In genomic region chr14:93969082-93969828, GRCh38 we compare ENCODE assay signal across 11 cellular contexts. TPM values are rescaled to one million over a fixed set of nuclear protein-coding genes. Genes with fewer than 3 reads are reported as not detected.
A peak's percentile ranks its signal among the peaks of the same experiment; 100 is the strongest.
DNase-seq lines count a peak whose midpoint lies in the region; ATAC-seq and TF ChIP-seq lines count a peak whose summit lies in the region.
"Had no signal": no experiment of that assay in that cellular context is flagged by ENCODE, and none has a peak within 500 bp of the region (broad histone marks: within the 10 kb centered on the region; RNA-seq: fewer than 3 reads in every experiment).

No MANE protein-coding gene starts in this region.

- no peaks in the 10 kb centered on the region for H3K9me3 Mint-ChIP-seq in activated T-helper 2 cell treated with anti-CD3 and anti-CD28 coated beads, Interferon-gamma antibody, Interleukin-2, Interleukin-4, amounts not matched to agents 10 μg/mL and 5 μg/mL and 100 μg/mL, durations not matched to agents 14 hours and 24 hours and 36 hours
- no peaks in the 10 kb centered on the region for H3K9me3 Mint-ChIP-seq in neural progenitor cell

- H3K4me3 ChIP-seq in DOHH2 (ENCODE audit: low read length) (peak overlapping the region; percentile 69), neural progenitor cell (no peak overlapping the region), testis (no peak overlapping the region), HAP-1 (no peak overlapping the region)
- H3K4me3 ChIP-seq: pancreas had no signal

- H4K20me1 ChIP-seq in DOHH2 (ENCODE audit: control insufficient read depth, insufficient read depth, low read depth, low read length) (no peaks in the 10 kb centered on the region), neural progenitor cell (ENCODE audit: low read depth) (no peaks in the 10 kb centered on the region)

- H3K4me1 ChIP-seq in DOHH2 (ENCODE audit: control insufficient read depth, low read length) (peaks cover 98% of the 10 kb centered on the region), neural progenitor cell (peaks cover 8% of the 10 kb centered on the region), testis (no peaks in the 10 kb centered on the region), HAP-1 (no peaks in the 10 kb centered on the region)
- H3K4me1 ChIP-seq: pancreas had no signal

- intact Hi-C loops in activated T-helper 2 cell treated with anti-CD3 and anti-CD28 coated beads, Interferon-gamma antibody, Interleukin-2, Interleukin-4, amounts not matched to agents 10 μg/mL and 5 μg/mL and 100 μg/mL, durations not matched to agents 14 hours and 24 hours and 36 hours (cut with micrococcal nuclease), result no loop called here
- intact Hi-C loops in testis (cut with DNase I; ENCODE audit: low total_unique reads), result no loop called here

- ATAC-seq in GM19463 (IDR thresholded peaks at IDR 0.05; ENCODE audit: unreplicated experiment) (peak; percentile 21), GM21717 (IDR thresholded peaks at IDR 0.05; ENCODE audit: unreplicated experiment) (no peak)

- H3K4me3 Mint-ChIP-seq in activated T-helper 2 cell treated with anti-CD3 and anti-CD28 coated beads, Interferon-gamma antibody, Interleukin-2, Interleukin-4, amounts not matched to agents 10 μg/mL and 5 μg/mL and 100 μg/mL, durations not matched to agents 14 hours and 24 hours and 36 hours (ENCODE audit: low read depth), result no peak overlapping the region
- H3K4me3 Mint-ChIP-seq in neural progenitor cell, result no peak overlapping the region

- no peak overlapping the region for H2AFZ ChIP-seq in neural progenitor cell (replicated peaks)

- WGBS in testis, 2 donors, result 76 to 77% methylated on average over 12 of the region's 12 CpGs

- peak overlapping the region; percentile 82 for H3K4me2 ChIP-seq in DOHH2 (ENCODE audit: low read length)
- H3K4me2 ChIP-seq in neural progenitor cell, result no peak overlapping the region

- H3K27me3 Mint-ChIP-seq in activated T-helper 2 cell treated with anti-CD3 and anti-CD28 coated beads, Interferon-gamma antibody, Interleukin-2, Interleukin-4, amounts not matched to agents 10 μg/mL and 5 μg/mL and 100 μg/mL, durations not matched to agents 14 hours and 24 hours and 36 hours (ENCODE audit: low read depth), result no peaks in the 10 kb centered on the region
- H3K27me3 Mint-ChIP-seq in neural progenitor cell (ENCODE audit: insufficient read depth, low read depth), result peaks cover 4% of the 10 kb centered on the region

- H3K9me2 ChIP-seq in DOHH2 (replicated peaks; ENCODE audit: control insufficient read depth, low read length), result no peaks in the 10 kb centered on the region

- TF ChIP-seq POLR2A in testis (IDR thresholded peaks at IDR 0.05), result no peak

- no peak overlapping the region for H3K9ac ChIP-seq in neural progenitor cell

- TF ChIP-seq CTCF in DOHH2 (IDR thresholded peaks at IDR 0.05; ENCODE audit: low read depth, low read length, poor library complexity, severe bottlenecking) (no peak), neural progenitor cell (IDR thresholded peaks at IDR 0.05) (no peak), testis (IDR thresholded peaks at IDR 0.05) (no peak)

- H3F3A ChIP-seq in DOHH2 (ENCODE audit: control insufficient read depth, insufficient read depth), result peaks cover 21% of the 10 kb centered on the region
- no peaks in the 10 kb centered on the region for H3F3A ChIP-seq in neural progenitor cell (ENCODE audit: low read depth)

- H3K27ac ChIP-seq in DOHH2 (ENCODE audit: low read depth, low read length), result peak overlapping the region; percentile 91
- no peak overlapping the region for H3K27ac ChIP-seq in neural progenitor cell
- no peak overlapping the region for H3K27ac ChIP-seq in testis
- H3K27ac ChIP-seq: pancreas had no signal

- peaks cover 89% of the 10 kb centered on the region for H3K4me1 Mint-ChIP-seq in activated T-helper 2 cell treated with anti-CD3 and anti-CD28 coated beads, Interferon-gamma antibody, Interleukin-2, Interleukin-4, amounts not matched to agents 10 μg/mL and 5 μg/mL and 100 μg/mL, durations not matched to agents 14 hours and 24 hours and 36 hours (ENCODE audit: low read depth)
- H3K4me1 Mint-ChIP-seq in neural progenitor cell, result peaks cover 4% of the 10 kb centered on the region

- DNase-seq in activated T-helper 2 cell treated with anti-CD3 and anti-CD28 coated beads, Interferon-gamma antibody, Interleukin-2, Interleukin-4, amounts not matched to agents 10 μg/mL and 5 μg/mL and 100 μg/mL, durations not matched to agents 14 hours and 24 hours and 36 hours (ENCODE audit: low spot score), result no peak
- no peak for DNase-seq in neural progenitor cell (ENCODE audit: low spot score)
- DNase-seq in testis, result no peak
- DNase-seq in HAP-1 (ENCODE audit: low spot score in 2 of 2), result no peak
- DNase-seq in NCI-H2081 treated with DMSO at 0.1 percent for 48 hours (lab: John Stamatoyannopoulos, UW), result no peak
- DNase-seq: pancreas; stimulated activated CD4-positive, alpha-beta T cell treated with anti-CD3 and anti-CD28 coated beads, Interleukin-4, amount 100 ng/mL, for 4 hours had no signal

- H3K27ac Mint-ChIP-seq in activated T-helper 2 cell treated with anti-CD3 and anti-CD28 coated beads, Interferon-gamma antibody, Interleukin-2, Interleukin-4, amounts not matched to agents 10 μg/mL and 5 μg/mL and 100 μg/mL, durations not matched to agents 14 hours and 24 hours and 36 hours, result peak overlapping the region; percentile 81
- peak overlapping the region; percentile 85 for H3K27ac Mint-ChIP-seq in neural progenitor cell

- H3K27me3 ChIP-seq in DOHH2 (ENCODE audit: control insufficient read depth, low read length) (no peaks in the 10 kb centered on the region), neural progenitor cell (no peaks in the 10 kb centered on the region), testis (no peaks in the 10 kb centered on the region), HAP-1 (ENCODE audit: low read depth) (no peaks in the 10 kb centered on the region; the same call in 1 of the 2 replicates)
- H3K27me3 ChIP-seq: pancreas had no signal

- H3K9me3 ChIP-seq in DOHH2 (ENCODE audit: control insufficient read depth, insufficient read depth, low read length) (no peaks in the 10 kb centered on the region), neural progenitor cell (ENCODE audit: low read depth) (no peaks in the 10 kb centered on the region), testis (no peaks in the 10 kb centered on the region), HAP-1 (no peaks in the 10 kb centered on the region)
- H3K9me3 ChIP-seq: pancreas had no signal

- in situ Hi-C loops in HAP-1 (cut with MboI; ENCODE audit: low sequenced_read_pairs), result no loop called here

- no peaks in the 10 kb centered on the region for H3K36me3 ChIP-seq in DOHH2 (ENCODE audit: control insufficient read depth, low read length)
- H3K36me3 ChIP-seq in neural progenitor cell, result no peaks in the 10 kb centered on the region
- no peaks in the 10 kb centered on the region for H3K36me3 ChIP-seq in testis (ENCODE audit: low read depth, missing control alignments)
- H3K36me3 ChIP-seq in HAP-1 (replicated peaks), result no peaks in the 10 kb centered on the region
- H3K36me3 ChIP-seq: pancreas had no signal

- H3K79me2 ChIP-seq in DOHH2 (ENCODE audit: control insufficient read depth, low read length) (no peaks in the 10 kb centered on the region), neural progenitor cell (ENCODE audit: low read depth) (no peaks in the 10 kb centered on the region)

- peaks cover 59% of the 10 kb centered on the region for H3K36me3 Mint-ChIP-seq in activated T-helper 2 cell treated with anti-CD3 and anti-CD28 coated beads, Interferon-gamma antibody, Interleukin-2, Interleukin-4, amounts not matched to agents 10 μg/mL and 5 μg/mL and 100 μg/mL, durations not matched to agents 14 hours and 24 hours and 36 hours (ENCODE audit: low read depth)
- no peaks in the 10 kb centered on the region for H3K36me3 Mint-ChIP-seq in neural progenitor cell

RNA-seq across cellular contexts. Expression of gene ASB2, which starts 7.1 kb away (rescaled TPM):
- 19.8 TPM in 2 replicates for total RNA-seq in activated T-helper 2 cell treated with anti-CD3 and anti-CD28 coated beads, Interferon-gamma antibody, Interleukin-2, Interleukin-4, amounts not matched to agents 10 μg/mL and 5 μg/mL and 100 μg/mL, durations not matched to agents 14 hours and 24 hours and 36 hours
- 0.62 TPM in 1 of 2 replicates, not detected in the other for total RNA-seq in neural progenitor cell (ENCODE audit: low replicate concordance)
- 1 to 10 TPM; 3.7 to 4.3 TPM for total RNA-seq in testis
- polyA plus RNA-seq in testis (ENCODE audit: insufficient read depth, low read depth, low replicate concordance), result 3.5 TPM
- total RNA-seq: temporal lobe had no signal

RNA-seq across cellular contexts. Expression of gene CCDC197, which starts 27.8 kb away (rescaled TPM):
- total RNA-seq in activated T-helper 2 cell treated with anti-CD3 and anti-CD28 coated beads, Interferon-gamma antibody, Interleukin-2, Interleukin-4, amounts not matched to agents 10 μg/mL and 5 μg/mL and 100 μg/mL, durations not matched to agents 14 hours and 24 hours and 36 hours, result 0.11 TPM in 1 of 2 replicates, not detected in the other
- total RNA-seq in neural progenitor cell (ENCODE audit: low replicate concordance) (not detected in 2 replicates), testis (10 to 100 TPM in 1 of 2 donors, 1 to 10 TPM in 1; 5.6 to 20.7 TPM)
- 31.0 TPM for polyA plus RNA-seq in testis (ENCODE audit: insufficient read depth, low read depth, low replicate concordance)
- total RNA-seq: pancreas, temporal lobe had no signal
- polyA plus RNA-seq: pancreas had no signal

RNA-seq across cellular contexts. Expression of gene FAM181A, which starts 42.1 kb away (rescaled TPM):
- not detected in 2 replicates for total RNA-seq in activated T-helper 2 cell treated with anti-CD3 and anti-CD28 coated beads, Interferon-gamma antibody, Interleukin-2, Interleukin-4, amounts not matched to agents 10 μg/mL and 5 μg/mL and 100 μg/mL, durations not matched to agents 14 hours and 24 hours and 36 hours
- total RNA-seq in neural progenitor cell (ENCODE audit: low replicate concordance) (not detected in 2 replicates), testis (10 to 100 TPM; 12.7 to 18.0 TPM)
- polyA plus RNA-seq in testis (ENCODE audit: insufficient read depth, low read depth, low replicate concordance), result 48.5 TPM
- total RNA-seq: pancreas had no signal
- polyA plus RNA-seq: pancreas had no signal

RNA-seq across cellular contexts. Expression of gene OTUB2, which starts 56.9 kb away (rescaled TPM):
- 2.1 and 2.3 TPM in 2 replicates for total RNA-seq in activated T-helper 2 cell treated with anti-CD3 and anti-CD28 coated beads, Interferon-gamma antibody, Interleukin-2, Interleukin-4, amounts not matched to agents 10 μg/mL and 5 μg/mL and 100 μg/mL, durations not matched to agents 14 hours and 24 hours and 36 hours
- total RNA-seq in neural progenitor cell (ENCODE audit: low replicate concordance), result 6.8 and 9.6 TPM in 2 replicates
- total RNA-seq in testis, result 10 to 100 TPM in 1 of 2 donors, 1 to 10 TPM in 1; 8.4 to 19.3 TPM
- polyA plus RNA-seq in testis (ENCODE audit: insufficient read depth, low read depth, low replicate concordance), result 16.8 TPM

Comparison
In these comparisons a context has a peak if more than half of its experiments do, and no peak if none do; other contexts are left out.
1. RNA of gene FAM181A, which starts 42.1 kb away (total RNA-seq): 12.7 to 18.0 TPM in testis; not detected in activated T-helper 2 cell treated with anti-CD3 and anti-CD28 coated beads, Interferon-gamma antibody, Interleukin-2, Interleukin-4, amounts not matched to agents 10 μg/mL and 5 μg/mL and 100 μg/mL, durations not matched to agents 14 hours and 24 hours and 36 hours and not detected in neural progenitor cell; every median in the first group is over 10 times any median in the second.